ENCODE assay signal across 8 cellular contexts in genomic region chr1:116498789-116499628, GRCh38.
A peak's percentile ranks its signal among the peaks of the same experiment; 100 is the strongest.
DNase-seq lines count a peak whose midpoint lies in the region; ATAC-seq, FAIRE-seq and TF ChIP-seq lines count a peak whose summit lies in the region.

No MANE protein-coding gene starts in this region.

- no peaks in the 10 kb centered on the region for H3K9me3 ChIP-seq in endothelial cell of umbilical vein (replicated peaks; ENCODE audit: control insufficient read depth, insufficient read depth, low read length)

- no peak overlapping the region for H3K27ac ChIP-seq in endothelial cell of umbilical vein (ENCODE audit: insufficient read depth, low read depth, low read length)

- H3K9me1 ChIP-seq in endothelial cell of umbilical vein (replicated peaks; ENCODE audit: control insufficient read depth, extremely low read depth, insufficient read depth, low read length), result no peaks in the 10 kb centered on the region

- FAIRE-seq in endothelial cell of umbilical vein (lab: Jason Lieb, UNC), result peak; percentile 90

- H3K36me3 Mint-ChIP-seq in type B pancreatic cell, result no peaks in the 10 kb centered on the region

- H3K4me3 Mint-ChIP-seq in type B pancreatic cell, result peak overlapping the region; percentile 22

- no peak overlapping the region for H3K9ac ChIP-seq in endothelial cell of umbilical vein (replicated peaks; ENCODE audit: extremely low read depth, insufficient read depth, low read length)

- no peaks in the 10 kb centered on the region for H3K36me3 ChIP-seq in endothelial cell of umbilical vein (ENCODE audit: control insufficient read depth in 2 of 2, extremely low read depth in 1 of 2, insufficient read depth in 2 of 2, low read length in 2 of 2)

- no peaks in the 10 kb centered on the region for H3K27me3 Mint-ChIP-seq in type B pancreatic cell

- BruUV-seq in endothelial cell of umbilical vein (replicated peaks; lab: Mats Ljungman, UMichigan), result no TSS peak

- no peak overlapping the region for H3K4me2 ChIP-seq in endothelial cell of umbilical vein (ENCODE audit: insufficient read depth, low read length)

- DNase-seq in AG04449 (ENCODE audit: low read depth, low spot score) (no peak), GM13976 (ENCODE audit: low spot score) (peak; percentile 71), NCI-H446 treated with DMSO at 0.1 percent for 48 hours (lab: John Stamatoyannopoulos, UW) (peak; percentile 59), endothelial cell of umbilical vein (ENCODE audit: low read depth, low spot score) (peak; percentile 77), midbrain (lab: John Stamatoyannopoulos, UW) (peak; percentile 76), type B pancreatic cell (ENCODE audit: extremely low spot score, unreplicated experiment) (no peak)
- DNase-seq in activated CD4-positive, alpha-beta T cell treated with anti-CD3 and anti-CD28 coated beads, Interleukin-2, amount 50 U/mL, for 1 hour, result peak; percentile 35

- intact Hi-C loops in endothelial cell of umbilical vein (cut with micrococcal nuclease), result loop anchor here (1.0 to 5.0 kb wide), 8 partner anchors 14 to 692 kb away; no protein-coding TSS in a partner anchor

- ATAC-seq in HG03432 (IDR thresholded peaks at IDR 0.05; ENCODE audit: unreplicated experiment), result peak; percentile 76

- CTCF ChIA-PET in AG04449 (lab: Yijun Ruan, JAX) (interaction anchor here (0.6 to 29.0 kb wide), 29 partner anchors 10 to 792 kb away, joined by 3 to 1029 read pairs (median 4); partner anchors contain the start of gene ATP1A1), endothelial cell of umbilical vein (lab: Charles Lee) (interaction anchor here (0.6 to 11.4 kb wide), 61 partner anchors 9 to 1360 kb away, joined by 3 to 479 read pairs (median 5); no protein-coding TSS in a partner anchor)

- H3K4me1 Mint-ChIP-seq in type B pancreatic cell (ENCODE audit: unreplicated experiment), result peaks cover 19% of the 10 kb centered on the region

- H3K27me3 ChIP-seq in endothelial cell of umbilical vein (ENCODE audit: control insufficient read depth in 2 of 2, insufficient read depth in 2 of 2, low read length in 2 of 2), result no peaks in the 10 kb centered on the region

- POLR2A ChIA-PET in AG04449 (lab: Yijun Ruan, JAX) (interaction anchor here (0.7 kb wide), 1 partner anchor 360 kb away, joined by 3 read pairs; no protein-coding TSS in a partner anchor), endothelial cell of umbilical vein (lab: Charles Lee) (interaction anchor here (1.0 to 1.1 kb wide), 2 partner anchors 14 to 360 kb away, joined by 4 to 5 read pairs; no protein-coding TSS in a partner anchor)

- dilution Hi-C loops in endothelial cell of umbilical vein (cut with MboI; ENCODE audit: extremely low pct_ligation_motif_present, low sequenced_read_pairs), result loop anchor here (25.0 kb wide), 1 partner anchor 112 kb away; no protein-coding TSS in a partner anchor

- no peaks in the 10 kb centered on the region for H4K20me1 ChIP-seq in endothelial cell of umbilical vein (replicated peaks; ENCODE audit: control insufficient read depth, extremely low read depth, insufficient read depth, low read length)

- no peak for TF ChIP-seq POLR2A in endothelial cell of umbilical vein (IDR thresholded peaks at IDR 0.05; ENCODE audit: low read depth, low read length)

- peaks cover 5% of the 10 kb centered on the region for H3K4me1 ChIP-seq in endothelial cell of umbilical vein (ENCODE audit: control insufficient read depth, extremely low read depth, insufficient read depth, low read length)

- peak overlapping the region; percentile 73 for H3K27ac Mint-ChIP-seq in type B pancreatic cell

- H2AFZ ChIP-seq in endothelial cell of umbilical vein (ENCODE audit: low read depth, low read length), result peak overlapping the region; percentile 88

- in situ Hi-C loops in GM13976 (cut with MboI; ENCODE audit: low sequenced_read_pairs, unreplicated experiment), result loop anchor here (10.0 to 25.0 kb wide), 2 partner anchors 344 to 687 kb away; no protein-coding TSS in a partner anchor

- TF ChIP-seq CTCF in AG04449 (IDR thresholded peaks at IDR 0.05; ENCODE audit: insufficient read depth, low read length, missing control alignments) (peak; percentile 71), GM13976 (IDR thresholded peaks at IDR 0.05; ENCODE audit: borderline replicate concordance, control extremely low read depth, extremely low read depth, insufficient read depth, missing control alignments) (peak; percentile 54), endothelial cell of umbilical vein (IDR thresholded peaks at IDR 0.05; ENCODE audit: extremely low read depth in 1 of 2, insufficient read depth in 1 of 2, low read depth in 1 of 2, low read length in 2 of 2) (peak; percentile 70 to 84), type B pancreatic cell (conservative IDR thresholded peaks at IDR 0.05) (peak; percentile 94)

- H3K79me2 ChIP-seq in endothelial cell of umbilical vein (ENCODE audit: control insufficient read depth, insufficient read depth, low read length), result no peaks in the 10 kb centered on the region

- H3K9me3 Mint-ChIP-seq in type B pancreatic cell, result no peaks in the 10 kb centered on the region

- H3K4me3 ChIP-seq in AG04449 (ENCODE audit: low read depth, low read length) (no peak overlapping the region), endothelial cell of umbilical vein (replicated peaks in 1 of 3; ENCODE audit: insufficient read depth in 1 of 3, low read depth in 1 of 3, low read length in 3 of 3) (no peak overlapping the region)

TF ChIP-seq in endothelial cell of umbilical vein, 7 proteins besides CTCF, POLR2A, EP300 and RAD21:
- no peak for TF ChIP-seq POLR2AphosphoS5 (IDR thresholded peaks at IDR 0.05; ENCODE audit: insufficient read depth, low read depth, low read length)
- no peak for TF ChIP-seq JUN (IDR thresholded peaks at IDR 0.05; ENCODE audit: borderline replicate concordance, insufficient read depth, insufficient read length, low read depth)
- TF ChIP-seq MAX (IDR thresholded peaks at IDR 0.05; ENCODE audit: insufficient read depth, insufficient read length), result no peak
- TF ChIP-seq FOS (IDR thresholded peaks at IDR 0.05; ENCODE audit: borderline replicate concordance, insufficient read depth, low read length), result no peak
- TF ChIP-seq GATA2 (IDR thresholded peaks at IDR 0.05; ENCODE audit: insufficient read depth, insufficient read length, low read depth, low read length), result no peak
- TF ChIP-seq MYC (IDR thresholded peaks at IDR 0.05; ENCODE audit: low read depth, low read length), result no peak
- no peak for TF ChIP-seq EZH2 (IDR thresholded peaks at IDR 0.05; ENCODE audit: borderline replicate concordance, low read depth, low read length, severe bottlenecking)

Comparison
In these comparisons a context has a peak if more than half of its experiments do, and no peak if none do; other contexts are left out.
1. DNase-seq: peak in GM13976 (single experiment), NCI-H446 treated with DMSO at 0.1 percent for 48 hours (single experiment), activated CD4-positive, alpha-beta T cell treated with anti-CD3 and anti-CD28 coated beads, Interleukin-2, amount 50 U/mL, for 1 hour (single experiment), endothelial cell of umbilical vein (single experiment) and midbrain (single experiment); none in AG04449 (single experiment) and type B pancreatic cell (single experiment).
2. Peak in every context shown above with its lines, with median percentiles within 50 percentile points of each other: CTCF ChIP-seq.